In the genomic region with DNA sequence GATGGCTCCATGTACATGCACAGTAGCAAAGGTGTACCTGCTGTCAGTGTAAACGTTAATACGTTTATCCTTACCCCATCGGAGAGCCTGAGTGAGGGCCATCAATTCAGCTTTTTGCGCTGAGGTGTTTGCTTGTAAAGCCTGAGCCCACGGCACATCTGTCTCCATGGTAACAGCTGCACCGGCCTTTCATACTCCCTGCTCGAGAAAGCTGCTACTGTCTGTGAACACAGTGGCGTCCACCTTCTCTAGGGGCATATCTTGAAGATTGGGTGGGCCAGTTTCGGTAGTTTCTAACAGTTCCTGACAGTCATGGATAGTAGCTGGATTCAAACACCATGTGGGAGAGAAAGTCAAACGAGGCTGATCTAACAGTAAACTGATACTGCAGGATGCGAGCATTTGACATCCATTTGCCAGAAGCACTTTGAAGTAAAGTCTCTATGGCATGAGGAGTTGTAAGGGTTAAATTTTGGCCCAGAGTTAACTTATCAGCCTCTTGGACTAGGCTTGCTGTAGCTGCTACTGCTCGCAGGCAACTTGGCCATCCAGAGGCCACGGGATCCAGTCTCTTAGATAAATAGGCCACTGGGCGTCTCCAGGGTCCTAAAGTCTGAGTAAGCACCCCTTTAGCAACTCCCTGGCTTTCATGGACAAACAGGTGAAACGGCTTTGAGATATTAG, we compare ENCODE assay signal across 12 cellular contexts. TPM values are rescaled to one million over a fixed set of nuclear protein-coding genes. Genes with fewer than 3 reads are reported as not detected.
DNase-seq lines count a peak whose midpoint lies in the region; ATAC-seq and TF ChIP-seq lines count a peak whose summit lies in the region.
"Had no signal": no experiment of that assay in that cellular context is flagged by ENCODE, and none has a peak within 500 bp of the region (broad histone marks: within the 10 kb centered on the region; RNA-seq: fewer than 3 reads in every experiment).

No MANE protein-coding gene starts in this region.

- peak overlapping the region; percentile 38 for H3K4me3 ChIP-seq in neural progenitor cell

- no peak overlapping the region for H3K9ac ChIP-seq in neural progenitor cell

- H4K20me1 ChIP-seq in neural progenitor cell (ENCODE audit: low read depth) = no peaks in the 10 kb centered on the region

- H3K4me1 Mint-ChIP-seq in neural progenitor cell = peaks cover 13% of the 10 kb centered on the region
- peaks cover 42% of the 10 kb centered on the region for H3K4me1 Mint-ChIP-seq in HFFc6 (ENCODE audit: low read depth)

- H3K27me3 ChIP-seq in neural progenitor cell = no peaks in the 10 kb centered on the region

- TF ChIP-seq CTCF in neural progenitor cell (IDR thresholded peaks at IDR 0.05) (no peak), HFFc6 (IDR thresholded peaks at IDR 0.05) (no peak), GM10248 (IDR thresholded peaks at IDR 0.05; ENCODE audit: control extremely low read depth, extremely low read depth, low read depth, missing control alignments) (no peak)

- no peak overlapping the region for H3K27ac ChIP-seq in neural progenitor cell

- H3K4me2 ChIP-seq in neural progenitor cell = peak overlapping the region; percentile 63

- DNase-seq in H4 (ENCODE audit: low spot score) = peak; percentile 56
- peak; percentile 23 for DNase-seq in RPMI7951 (ENCODE audit: low read depth)
- DNase-seq in left cardiac atrium = peak; percentile 62
- peak; percentile 56 for DNase-seq in neural progenitor cell (ENCODE audit: low spot score)
- no peak for DNase-seq in putamen (ENCODE audit: low spot score)
- no peak for DNase-seq in HFFc6
- DNase-seq in hepatic stellate cell (ENCODE audit: low spot score) = no peak
- no peak for DNase-seq in GM10248 (ENCODE audit: extremely low spot score)
- DNase-seq: activated CD8-positive, alpha-beta memory T cell treated with anti-CD3 and anti-CD28 coated beads, Interleukin-2, amount 50 U/mL, for 48 hours; naive thymus-derived CD4-positive, alpha-beta T cell; NCI-H510A treated with DMSO at 0.1 percent for 48 hours had no signal

- no peaks in the 10 kb centered on the region for H3K9me3 ChIP-seq in neural progenitor cell (ENCODE audit: low read depth)

- peak overlapping the region; percentile 63 for H2AFZ ChIP-seq in neural progenitor cell (replicated peaks)

- ATAC-seq in left cardiac atrium = peak; percentile 73 to 77
- ATAC-seq: naive thymus-derived CD4-positive, alpha-beta T cell had no signal

- H3K4me1 ChIP-seq in neural progenitor cell = peaks cover 13% of the 10 kb centered on the region

- H3K27ac Mint-ChIP-seq in neural progenitor cell = no peak overlapping the region
- H3K27ac Mint-ChIP-seq in HFFc6 = no peak overlapping the region
- H3K27ac Mint-ChIP-seq: CD14-positive monocyte; naive thymus-derived CD4-positive, alpha-beta T cell had no signal

- POLR2A ChIA-PET in GM10248 (lab: Yijun Ruan, JAX) = no interaction called here

- intact Hi-C loops in left cardiac atrium (cut with DNase I) = no loop called here

- H3K4me3 Mint-ChIP-seq in neural progenitor cell (peak overlapping the region; percentile 15), HFFc6 (no peak overlapping the region)
- H3K4me3 Mint-ChIP-seq: CD14-positive monocyte; naive thymus-derived CD4-positive, alpha-beta T cell had no signal

- no peaks in the 10 kb centered on the region for H3F3A ChIP-seq in neural progenitor cell (ENCODE audit: low read depth)

- no peaks in the 10 kb centered on the region for H3K79me2 ChIP-seq in neural progenitor cell (ENCODE audit: low read depth)

- H3K9me3 Mint-ChIP-seq in neural progenitor cell (peaks cover 3% of the 10 kb centered on the region), HFFc6 (no peaks in the 10 kb centered on the region)
- H3K9me3 Mint-ChIP-seq: naive thymus-derived CD4-positive, alpha-beta T cell had no signal

- CTCF ChIA-PET in GM10248 (lab: Yijun Ruan, JAX) = interaction anchor here (1.5 kb wide), 1 partner anchor 25 kb away, joined by 3 read pairs; no protein-coding TSS in a partner anchor

- no peaks in the 10 kb centered on the region for H3K36me3 ChIP-seq in neural progenitor cell

- H3K36me3 Mint-ChIP-seq in neural progenitor cell (peaks cover 2% of the 10 kb centered on the region), HFFc6 (ENCODE audit: low read depth) (peaks cover 11% of the 10 kb centered on the region)
- H3K36me3 Mint-ChIP-seq: CD14-positive monocyte had no signal

- H3K27me3 Mint-ChIP-seq in neural progenitor cell (ENCODE audit: insufficient read depth, low read depth) (peaks cover 5% of the 10 kb centered on the region), HFFc6 (ENCODE audit: insufficient read depth) (peaks cover 1% of the 10 kb centered on the region; the same call in 1 of the 2 replicates)

RNA-seq across cellular contexts. Expression of gene RHOBTB3, which starts 21.0 kb away (rescaled TPM):
- 105 and 134 TPM in 2 replicates for total RNA-seq in H4 (2014; rRNA removed; shearing (Covaris generic))
- total RNA-seq in RPMI7951 (2014; rRNA removed; shearing (Covaris generic)) = 64.2 and 70.2 TPM in 2 replicates
- total RNA-seq in left cardiac atrium (100 to 1,000 TPM; 101 to 110 TPM), neural progenitor cell (ENCODE audit: low replicate concordance) (3.6 and 5.5 TPM in 2 replicates)
- total RNA-seq in HFFc6 (2021; fragmentation: NEBNext Ultra II Directional; extraction: Animal tissue kit (Norgen Biotek cat#: 25700)) = 100 to 1,000 TPM; 110 to 184 (median 160) TPM

RNA-seq across cellular contexts. Expression of gene SPATA9, which starts 27.3 kb away (rescaled TPM):
- total RNA-seq in H4 (2014; rRNA removed; shearing (Covaris generic)) = 0.45 TPM in 1 of 2 replicates, not detected in the other
- total RNA-seq in RPMI7951 (2014; rRNA removed; shearing (Covaris generic)) = 0.36 TPM in 1 of 2 replicates, not detected in the other
- under 1 TPM; 0.21 to 0.47 TPM for total RNA-seq in left cardiac atrium
- total RNA-seq in neural progenitor cell (ENCODE audit: low replicate concordance) = not detected in 2 replicates
- under 1 TPM; 0.17 to 0.73 (median 0.48) TPM for total RNA-seq in HFFc6 (2021; fragmentation: NEBNext Ultra II Directional; extraction: Animal tissue kit (Norgen Biotek cat#: 25700))

Comparison
In these comparisons a context has a peak if more than half of its experiments do, and no peak if none do; other contexts are left out.
1. DNase-seq: peak in H4 (single experiment), RPMI7951 (single experiment), left cardiac atrium (single experiment) and neural progenitor cell (single experiment); none in putamen (single experiment), HFFc6 (single experiment), hepatic stellate cell (single experiment) and GM10248 (single experiment).
2. RNA of gene RHOBTB3, which starts 21.0 kb away (total RNA-seq): 110 to 184 TPM in HFFc6, 105 to 134 TPM in H4, 101 to 110 TPM in left cardiac atrium and 64.2 to 70.2 TPM in RPMI7951; 3.6 to 5.5 TPM in neural progenitor cell; every median in the first group is over 10 times any median in the second.